8 cellular contexts compared by ENCODE assay signal in genomic region chr7:786472-787255, GRCh38. TPM values are rescaled to one million over a fixed set of nuclear protein-coding genes. Genes with fewer than 3 reads are reported as not detected.
DNase-seq lines count a peak whose midpoint lies in the region; ATAC-seq, FAIRE-seq and TF ChIP-seq lines count a peak whose summit lies in the region.

No MANE protein-coding gene starts in this region.

- H3K27me3 ChIP-seq in foreskin keratinocyte (no peaks in the 10 kb centered on the region), uterus (no peaks in the 10 kb centered on the region)

- no peaks in the 10 kb centered on the region for H3K9me3 Mint-ChIP-seq in activated T-helper 17 cell treated with anti-CD3 and anti-CD28 coated beads, Interleukin-2, amount 50 U/mL, for 72 hours

- no peaks in the 10 kb centered on the region for H3K9me3 ChIP-seq in uterus

- H3K4me3 ChIP-seq in uterus, result no peak overlapping the region

- no peak for FAIRE-seq in H54 (lab: Jason Lieb, UNC)
- FAIRE-seq in RCC 7860 (lab: Jason Lieb, UNC), result no peak

- H3K36me3 ChIP-seq in uterus, result no peaks in the 10 kb centered on the region

- DNase-seq in Ammon's horn (ENCODE audit: low spot score) (peak; percentile 55), H54 (ENCODE audit: insufficient read length, low spot score) (peak; percentile 98), RCC 7860 (ENCODE audit: low spot score) (peak; percentile 13), foreskin keratinocyte (peak in 1 of 2 donors; percentile 20), posterior vena cava (ENCODE audit: low spot score) (peak; percentile 92), uterus (peak; percentile 82 to 83)

- TF ChIP-seq POLR2A in H54 (IDR thresholded peaks at IDR 0.05; ENCODE audit: low read depth, low read length), result no peak
- TF ChIP-seq POLR2A in uterus (IDR thresholded peaks at IDR 0.05), result no peak

- no peak overlapping the region for H3K27ac Mint-ChIP-seq in activated T-helper 17 cell treated with anti-CD3 and anti-CD28 coated beads, Interleukin-2, amount 50 U/mL, for 72 hours

- intact Hi-C loops in posterior vena cava (cut with DNase I), result loop anchor here (5.0 to 10.0 kb wide), 4 partner anchors 41 to 168 kb away; partner anchors contain the start of gene ADAP1 (in 1 of the 2)
- intact Hi-C loops in uterus (cut with DNase I; ENCODE audit: low total_unique reads), result loop anchor here (10.0 kb wide), 1 partner anchor 88 kb away; the partner anchor contains the start of gene GET4

- ATAC-seq in activated T-helper 17 cell treated with anti-CD3 and anti-CD28 coated beads, Interleukin-2, amount 50 U/mL, for 72 hours (replicated peaks), result peak; percentile 83
- ATAC-seq in foreskin keratinocyte (peak; percentile 69), HG03175 (IDR thresholded peaks at IDR 0.05; ENCODE audit: unreplicated experiment) (no peak)

- no peaks in the 10 kb centered on the region for H3K27me3 Mint-ChIP-seq in activated T-helper 17 cell treated with anti-CD3 and anti-CD28 coated beads, Interleukin-2, amount 50 U/mL, for 72 hours

- H3K4me3 Mint-ChIP-seq in activated T-helper 17 cell treated with anti-CD3 and anti-CD28 coated beads, Interleukin-2, amount 50 U/mL, for 72 hours, result no peak overlapping the region

- H3K36me3 Mint-ChIP-seq in activated T-helper 17 cell treated with anti-CD3 and anti-CD28 coated beads, Interleukin-2, amount 50 U/mL, for 72 hours (ENCODE audit: low read depth), result peaks cover 42% of the 10 kb centered on the region

- no peaks in the 10 kb centered on the region for H3K4me1 Mint-ChIP-seq in activated T-helper 17 cell treated with anti-CD3 and anti-CD28 coated beads, Interleukin-2, amount 50 U/mL, for 72 hours

- TF ChIP-seq CTCF in foreskin keratinocyte (conservative IDR thresholded peaks at IDR 0.05), result peak; percentile 92
- TF ChIP-seq CTCF in uterus (IDR thresholded peaks at IDR 0.05), result peak; percentile 89 to 93 (median 92)

- H3K27ac ChIP-seq in foreskin keratinocyte, result no peak overlapping the region
- H3K27ac ChIP-seq in uterus, result peak overlapping the region in 1 of 2 donors; percentile 33

- H3K4me1 ChIP-seq in foreskin keratinocyte (no peaks in the 10 kb centered on the region), uterus (no peaks in the 10 kb centered on the region)

RNA-seq across cellular contexts. Expression of gene SUN1, which starts 45.6 kb away (rescaled TPM):
- 100 to 1,000 TPM in 1 of 2 donors, 10 to 100 TPM in 1; 46.4 to 103 TPM for total RNA-seq in activated T-helper 17 cell treated with anti-CD3 and anti-CD28 coated beads, Interleukin-2, amount 50 U/mL, for 72 hours
- 87.9 and 89.1 TPM in 2 replicates for total RNA-seq in foreskin keratinocyte
- 29.1 and 35.5 TPM in 2 replicates for polyA plus RNA-seq in foreskin keratinocyte
- 100 to 1,000 TPM; 110 to 132 TPM for total RNA-seq in posterior vena cava
- 100 to 1,000 TPM; 139 to 624 (median 446) TPM for total RNA-seq in uterus

RNA-seq across cellular contexts. Expression of gene PRKAR1B, which starts 59.6 kb away (rescaled TPM):
- 10 to 100 TPM; 26.2 to 56.0 TPM for total RNA-seq in activated T-helper 17 cell treated with anti-CD3 and anti-CD28 coated beads, Interleukin-2, amount 50 U/mL, for 72 hours
- total RNA-seq in foreskin keratinocyte, result 13.9 and 21.7 TPM in 2 replicates
- 15.0 and 25.2 TPM in 2 replicates for polyA plus RNA-seq in foreskin keratinocyte
- total RNA-seq in posterior vena cava, result 10 to 100 TPM; 10.1 TPM
- 10 to 100 TPM in 3 of 4 donors, 1 to 10 TPM in 1; 1.0 to 45.2 (median 28.7) TPM for total RNA-seq in uterus
